2 cellular contexts compared by ENCODE assay signal in genomic region chr1:62244380-62244779, GRCh38. TPM values are rescaled to one million over a fixed set of nuclear protein-coding genes. Genes with fewer than 3 reads are reported as not detected.
"Had no signal": no experiment of that assay in that cellular context is flagged by ENCODE, and none has a peak within 500 bp of the region (broad histone marks: within the 10 kb centered on the region; RNA-seq: fewer than 3 reads in every experiment).

No MANE protein-coding gene starts in this region.

RNA-seq across cellular contexts. Expression of gene L1TD1, which starts 49.7 kb away (rescaled TPM):
- total RNA-seq: H4, HFFc6 had no signal
